Comparison of ENCODE assay signal across 24 cellular contexts in genomic region chr3:8166013-8166412, GRCh38.
"Had no signal": no experiment of that assay in that cellular context is flagged by ENCODE, and none has a peak within 500 bp of the region (broad histone marks: within the 10 kb centered on the region; RNA-seq: fewer than 3 reads in every experiment).

No MANE protein-coding gene starts in this region.

- H3K36me3 Mint-ChIP-seq: natural killer cell; stimulated activated effector memory CD8-positive, alpha-beta T cell treated with anti-CD3 and anti-CD28 coated beads, Interleukin-12 subunit alpha, Interleukin-12 subunit beta, amount 100 ng/mL, for 72 hours had no signal

- FAIRE-seq: frontal cortex, keratinocyte had no signal

- H3K4me1 Mint-ChIP-seq: natural killer cell; stimulated activated effector memory CD8-positive, alpha-beta T cell treated with anti-CD3 and anti-CD28 coated beads, Interleukin-12 subunit alpha, Interleukin-12 subunit beta, amount 100 ng/mL, for 72 hours had no signal

- H3K36me3 ChIP-seq: esophagus muscularis mucosa, lower lobe of right lung, ovary, sigmoid colon, stomach, thyroid gland, vagina had no signal

- ATAC-seq: left ventricle myocardium superior; lower lobe of right lung; natural killer cell; psoas muscle; right cardiac atrium; stimulated activated effector memory CD8-positive, alpha-beta T cell treated with anti-CD3 and anti-CD28 coated beads, Interleukin-12 subunit alpha, Interleukin-12 subunit beta, amount 100 ng/mL, for 72 hours had no signal

- H3K9me3 ChIP-seq: esophagus muscularis mucosa, lower lobe of right lung, ovary, psoas muscle, sigmoid colon, stomach, thyroid gland, vagina had no signal

- H3K27me3 ChIP-seq: dorsolateral prefrontal cortex, esophagus muscularis mucosa, ovary, sigmoid colon, stomach, thyroid gland, vagina had no signal

- H3K4me1 ChIP-seq: esophagus muscularis mucosa, lower lobe of right lung, psoas muscle, sigmoid colon, stomach, thyroid gland, vagina had no signal

- H3K4me3 ChIP-seq: dorsolateral prefrontal cortex, esophagus muscularis mucosa, lower lobe of right lung, ovary, psoas muscle, sigmoid colon, stomach, thyroid gland, vagina had no signal

- H3K4me3 Mint-ChIP-seq: natural killer cell; stimulated activated effector memory CD8-positive, alpha-beta T cell treated with anti-CD3 and anti-CD28 coated beads, Interleukin-12 subunit alpha, Interleukin-12 subunit beta, amount 100 ng/mL, for 72 hours had no signal

- DNase-seq: dorsolateral prefrontal cortex; effector CD4-positive, alpha-beta T cell; hypothalamus; left ventricle myocardium superior; lower lobe of right lung; natural killer cell; occipital lobe; ovary; posterior cingulate gyrus; psoas muscle; right cardiac atrium; sigmoid colon; stimulated activated CD4-positive, alpha-beta T cell treated with anti-CD3 and anti-CD28 coated beads, Interleukin-2, amount 100 ng/mL, for 24 hours; stimulated activated CD4-positive, alpha-beta T cell treated with anti-CD3 and anti-CD28 coated beads, Interleukin-4, amount 100 ng/mL, for 24 hours; stimulated activated naive CD4-positive, alpha-beta T cell treated with Interleukin-2 at 50 U/mL for 16 hours; stomach; thyroid gland; trophoblast cell had no signal

- H3K27ac ChIP-seq: dorsolateral prefrontal cortex, epithelial cell of prostate, esophagus muscularis mucosa, lower lobe of right lung, ovary, psoas muscle, sigmoid colon, stomach, thyroid gland, vagina had no signal

- H3K27ac Mint-ChIP-seq: natural killer cell; stimulated activated effector memory CD8-positive, alpha-beta T cell treated with anti-CD3 and anti-CD28 coated beads, Interleukin-12 subunit alpha, Interleukin-12 subunit beta, amount 100 ng/mL, for 72 hours had no signal

- H3K9me3 Mint-ChIP-seq: stimulated activated effector memory CD8-positive, alpha-beta T cell treated with anti-CD3 and anti-CD28 coated beads, Interleukin-12 subunit alpha, Interleukin-12 subunit beta, amount 100 ng/mL, for 72 hours had no signal
